ENCODE assay signal across 24 cellular contexts in the genomic region with DNA sequence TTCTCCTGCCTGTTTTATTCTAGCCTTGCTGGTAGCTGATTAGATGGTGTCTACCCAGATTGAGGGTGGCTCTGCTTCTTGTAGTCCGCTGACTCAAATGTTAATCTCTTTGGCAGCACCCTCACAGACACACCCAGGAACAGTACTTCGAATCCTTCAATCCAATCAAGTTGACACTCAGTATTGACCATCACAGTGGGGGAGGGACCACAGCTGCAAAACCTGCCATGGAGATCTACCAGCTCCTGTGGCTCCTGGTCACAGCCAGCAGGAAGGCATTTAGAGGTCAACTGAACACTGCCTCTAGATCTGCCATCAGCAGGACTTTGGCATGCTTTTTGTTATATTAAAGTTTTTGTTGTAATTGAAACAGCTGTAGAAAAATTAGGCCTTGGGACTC.
"Had no signal": no experiment of that assay in that cellular context is flagged by ENCODE, and none has a peak within 500 bp of the region (broad histone marks: within the 10 kb centered on the region; RNA-seq: fewer than 3 reads in every experiment).

No MANE protein-coding gene starts in this region.

- H3K4me3 ChIP-seq: coronary artery, dorsolateral prefrontal cortex, esophagus squamous epithelium, gastrocnemius medialis, heart right ventricle, left lung, lower lobe of right lung had no signal

- H3K4me1 ChIP-seq: esophagus squamous epithelium, gastrocnemius medialis, heart right ventricle, left lung, lower lobe of right lung had no signal

- H3K4me1 Mint-ChIP-seq: naive thymus-derived CD4-positive, alpha-beta T cell; natural killer cell had no signal

- H3K36me3 ChIP-seq: esophagus squamous epithelium, gastrocnemius medialis, heart right ventricle, left lung, lower lobe of right lung had no signal

- H3K4me3 Mint-ChIP-seq: naive thymus-derived CD4-positive, alpha-beta T cell; natural killer cell had no signal

- H3K27ac Mint-ChIP-seq: naive thymus-derived CD4-positive, alpha-beta T cell; natural killer cell had no signal

- DNase-seq: dermis blood vessel endothelial cell; dorsolateral prefrontal cortex; effector CD4-positive, alpha-beta T cell; effector memory CD4-positive, alpha-beta T cell; erythroblast; esophagus squamous epithelium; foreskin fibroblast; foreskin melanocyte; gastrocnemius medialis; glutamatergic neuron; head of caudate nucleus; heart right ventricle; hippocampal formation; left cardiac atrium; left lung; left ventricle myocardium superior; lower lobe of right lung; mesenchymal stem cell; midbrain; naive thymus-derived CD4-positive, alpha-beta T cell; natural killer cell had no signal

- H3K27ac ChIP-seq: coronary artery, dorsolateral prefrontal cortex, epithelial cell of prostate, esophagus squamous epithelium, gastrocnemius medialis, heart right ventricle, left lung, lower lobe of right lung had no signal

- H3K36me3 Mint-ChIP-seq: naive thymus-derived CD4-positive, alpha-beta T cell; natural killer cell had no signal

- ATAC-seq: esophagus mucosa; gastrocnemius medialis; heart right ventricle; left cardiac atrium; left lung; left ventricle myocardium superior; lower lobe of right lung; naive thymus-derived CD4-positive, alpha-beta T cell; natural killer cell had no signal

- H3K27me3 ChIP-seq: dorsolateral prefrontal cortex, esophagus squamous epithelium, gastrocnemius medialis, left lung had no signal

- H3K9me3 ChIP-seq: esophagus squamous epithelium, gastrocnemius medialis, heart right ventricle, left lung, lower lobe of right lung had no signal
